Comparison of ENCODE assay signal across 2 cellular contexts in the genomic region with DNA sequence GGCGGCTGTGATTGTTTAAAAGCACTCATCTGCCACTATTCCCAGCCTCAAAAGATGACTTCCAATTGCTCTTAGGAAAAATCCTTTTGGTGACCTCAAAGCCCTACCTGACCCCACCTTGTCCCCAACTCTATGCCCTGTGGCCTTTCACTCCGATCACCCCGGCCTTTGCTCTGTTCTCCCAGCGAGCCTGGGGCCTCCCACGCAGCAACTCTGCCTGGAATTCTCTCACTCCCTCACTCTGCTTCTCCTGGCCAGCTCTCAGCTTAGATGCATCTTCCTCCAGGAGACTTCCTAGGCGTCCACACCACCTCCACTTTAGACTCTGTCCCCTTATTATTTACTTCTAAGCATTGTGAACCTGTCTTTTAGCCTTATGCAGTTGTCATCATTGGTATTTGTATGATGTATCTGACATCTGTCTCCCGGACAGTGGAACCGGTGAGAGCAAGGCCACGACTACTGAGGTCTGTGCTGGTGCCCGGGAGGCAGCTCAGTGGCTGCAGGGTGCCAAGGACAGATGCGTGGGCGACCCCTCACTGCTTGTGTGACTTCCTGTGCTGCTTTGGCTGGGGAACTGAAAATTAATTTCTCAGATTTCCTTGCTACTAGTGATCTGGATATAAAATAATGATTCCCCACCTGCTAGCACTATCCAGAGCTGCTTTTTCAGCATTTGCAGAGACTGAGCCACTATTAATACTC.
TF ChIP-seq lines count a peak whose summit lies in the region.

No MANE protein-coding gene starts in this region.

TF ChIP-seq in IMR-90, 13 proteins besides CTCF, POLR2A, EP300 and RAD21:
- TF ChIP-seq, protein P1, sequence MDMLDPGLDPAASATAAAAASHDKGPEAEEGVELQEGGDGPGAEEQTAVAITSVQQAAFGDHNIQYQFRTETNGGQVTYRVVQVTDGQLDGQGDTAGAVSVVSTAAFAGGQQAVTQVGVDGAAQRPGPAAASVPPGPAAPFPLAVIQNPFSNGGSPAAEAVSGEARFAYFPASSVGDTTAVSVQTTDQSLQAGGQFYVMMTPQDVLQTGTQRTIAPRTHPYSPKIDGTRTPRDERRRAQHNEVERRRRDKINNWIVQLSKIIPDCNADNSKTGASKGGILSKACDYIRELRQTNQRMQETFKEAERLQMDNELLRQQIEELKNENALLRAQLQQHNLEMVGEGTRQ (IDR thresholded peaks at IDR 0.05; ENCODE audit: low read depth, low read length), result no peak
- no peak for TF ChIP-seq RCOR1 (IDR thresholded peaks at IDR 0.05; ENCODE audit: insufficient replicate concordance, low read length)
- TF ChIP-seq NFE2L2 (IDR thresholded peaks at IDR 0.05; ENCODE audit: low read depth, low read length), result no peak
- TF ChIP-seq FOS (IDR thresholded peaks at IDR 0.05; ENCODE audit: low read depth, low read length), result no peak
- no peak for TF ChIP-seq MAZ (IDR thresholded peaks at IDR 0.05; ENCODE audit: borderline replicate concordance, low read depth, low read length)
- TF ChIP-seq MAFK (IDR thresholded peaks at IDR 0.05; ENCODE audit: low read depth, low read length), result no peak
- no peak for TF ChIP-seq SMC3 (IDR thresholded peaks at IDR 0.05; ENCODE audit: low read depth, low read length)
- TF ChIP-seq BHLHE40 (IDR thresholded peaks at IDR 0.05; ENCODE audit: low read depth, low read length), result no peak
- TF ChIP-seq, protein P2, sequence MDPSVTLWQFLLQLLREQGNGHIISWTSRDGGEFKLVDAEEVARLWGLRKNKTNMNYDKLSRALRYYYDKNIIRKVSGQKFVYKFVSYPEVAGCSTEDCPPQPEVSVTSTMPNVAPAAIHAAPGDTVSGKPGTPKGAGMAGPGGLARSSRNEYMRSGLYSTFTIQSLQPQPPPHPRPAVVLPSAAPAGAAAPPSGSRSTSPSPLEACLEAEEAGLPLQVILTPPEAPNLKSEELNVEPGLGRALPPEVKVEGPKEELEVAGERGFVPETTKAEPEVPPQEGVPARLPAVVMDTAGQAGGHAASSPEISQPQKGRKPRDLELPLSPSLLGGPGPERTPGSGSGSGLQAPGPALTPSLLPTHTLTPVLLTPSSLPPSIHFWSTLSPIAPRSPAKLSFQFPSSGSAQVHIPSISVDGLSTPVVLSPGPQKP (IDR thresholded peaks at IDR 0.05; ENCODE audit: borderline replicate concordance, low read depth, low read length), result no peak
TF ChIP-seq in IMR-90: peak in this region for 0.

TF ChIP-seq in SK-N-SH, 30 proteins besides CTCF, POLR2A, EP300 and RAD21:
- no peak for TF ChIP-seq FOSL2 (IDR thresholded peaks at IDR 0.05; ENCODE audit: borderline replicate concordance, low read depth)
